In genomic region chr17:2945299-2945698, GRCh38 we compare ENCODE assay signal across 14 cellular contexts.
DNase-seq lines count a peak whose midpoint lies in the region; ATAC-seq lines count a peak whose summit lies in the region.
"Had no signal": no experiment of that assay in that cellular context is flagged by ENCODE, and none has a peak within 500 bp of the region (broad histone marks: within the 10 kb centered on the region; RNA-seq: fewer than 3 reads in every experiment).

No MANE protein-coding gene starts in this region.

- no peaks in the 10 kb centered on the region for H3K27me3 Mint-ChIP-seq in activated naive CD8-positive, alpha-beta T cell
- H3K27me3 Mint-ChIP-seq in activated naive CD8-positive, alpha-beta T cell treated with anti-CD3 and anti-CD28 coated beads for 36 hours = no peaks in the 10 kb centered on the region
- no peaks in the 10 kb centered on the region for H3K27me3 Mint-ChIP-seq in T-cell
- no peaks in the 10 kb centered on the region for H3K27me3 Mint-ChIP-seq in naive thymus-derived CD8-positive, alpha-beta T cell
- H3K27me3 Mint-ChIP-seq: B cell had no signal

- CTCF ChIA-PET in T-cell (lab: Charles Lee) = interaction anchor here in 1 of 2 donors (0.7 to 1.1 kb wide), 2 partner anchors 68 to 992 kb away, joined by 3 to 5 read pairs; no protein-coding TSS in a partner anchor

- H3K9me3 Mint-ChIP-seq in activated naive CD8-positive, alpha-beta T cell (ENCODE audit: low read depth) = no peaks in the 10 kb centered on the region
- no peaks in the 10 kb centered on the region for H3K9me3 Mint-ChIP-seq in activated naive CD8-positive, alpha-beta T cell treated with anti-CD3 and anti-CD28 coated beads for 36 hours
- H3K9me3 Mint-ChIP-seq in T-cell = no peaks in the 10 kb centered on the region
- no peaks in the 10 kb centered on the region for H3K9me3 Mint-ChIP-seq in naive thymus-derived CD8-positive, alpha-beta T cell
- H3K9me3 Mint-ChIP-seq: CD8-positive, alpha-beta memory T cell; IgD-negative memory B cell had no signal

- no peaks in the 10 kb centered on the region for H3K36me3 Mint-ChIP-seq in activated naive CD8-positive, alpha-beta T cell
- H3K36me3 Mint-ChIP-seq in activated naive CD8-positive, alpha-beta T cell treated with anti-CD3 and anti-CD28 coated beads for 36 hours = no peaks in the 10 kb centered on the region
- no peaks in the 10 kb centered on the region for H3K36me3 Mint-ChIP-seq in T-cell
- H3K36me3 Mint-ChIP-seq in naive thymus-derived CD8-positive, alpha-beta T cell = no peaks in the 10 kb centered on the region

- no peak overlapping the region for H3K27ac Mint-ChIP-seq in activated naive CD8-positive, alpha-beta T cell
- no peak overlapping the region for H3K27ac Mint-ChIP-seq in activated naive CD8-positive, alpha-beta T cell treated with anti-CD3 and anti-CD28 coated beads for 36 hours
- H3K27ac Mint-ChIP-seq in T-cell = peak overlapping the region; percentile 57 to 79
- H3K27ac Mint-ChIP-seq in naive thymus-derived CD8-positive, alpha-beta T cell = peak overlapping the region in 8 of 10 donors; percentile 4 to 39 (median 19)
- H3K27ac Mint-ChIP-seq: B cell, HFFc6, IgD-negative memory B cell had no signal

- DNase-seq in activated naive CD8-positive, alpha-beta T cell treated with anti-CD3 and anti-CD28 coated beads for 36 hours = no peak
- no peak for DNase-seq in T-cell
- peak in 3 of 10 donors; percentile 36 to 76 (median 70) for DNase-seq in naive thymus-derived CD8-positive, alpha-beta T cell
- no peak for DNase-seq in stimulated activated CD4-positive, alpha-beta T cell treated with anti-CD3 and anti-CD28 coated beads, Interleukin-12 subunit alpha, Interleukin-12 subunit beta, amount 100 ng/mL, for 4 hours
- DNase-seq: DND-41, GDM1, HCEC 1CT, HFFc6 had no signal

- ATAC-seq in T-cell (replicated peaks in 1 of 4) (peak; percentile 27 to 88 (median 56)), GM21423 (IDR thresholded peaks at IDR 0.05; ENCODE audit: unreplicated experiment) (no peak)
- peak; percentile 89 to 90 for ATAC-seq in naive thymus-derived CD8-positive, alpha-beta T cell
- ATAC-seq in activated CD4-positive, CD25-positive, alpha-beta regulatory T cell treated with anti-CD3 and anti-CD28 coated beads, Interleukin-2, amount 50 U/mL, for 24 hours = no peak

- POLR2A ChIA-PET in T-cell (lab: Charles Lee) = interaction anchor here in 1 of 2 donors (0.6 kb wide), 1 partner anchor 10 kb away, joined by 3 read pairs; no protein-coding TSS in a partner anchor
- POLR2A ChIA-PET in naive thymus-derived CD8-positive, alpha-beta T cell (lab: Charles Lee) = interaction anchor here (0.6 kb wide), 1 partner anchor 82 kb away, joined by 5 read pairs; no protein-coding TSS in a partner anchor

- H3K4me1 Mint-ChIP-seq in activated naive CD8-positive, alpha-beta T cell (ENCODE audit: low read depth) = peaks cover 28% of the 10 kb centered on the region
- peaks cover 24% of the 10 kb centered on the region for H3K4me1 Mint-ChIP-seq in activated naive CD8-positive, alpha-beta T cell treated with anti-CD3 and anti-CD28 coated beads for 36 hours
- peaks cover 35 to 46% (median 41%) of the 10 kb centered on the region in 3 donors for H3K4me1 Mint-ChIP-seq in T-cell
- H3K4me1 Mint-ChIP-seq in naive thymus-derived CD8-positive, alpha-beta T cell = peaks cover 16 to 42% (median 39%) of the 10 kb centered on the region in 4 donors
- H3K4me1 Mint-ChIP-seq: B cell had no signal

- peak overlapping the region; percentile 1 for H3K4me3 Mint-ChIP-seq in activated naive CD8-positive, alpha-beta T cell
- no peak overlapping the region for H3K4me3 Mint-ChIP-seq in activated naive CD8-positive, alpha-beta T cell treated with anti-CD3 and anti-CD28 coated beads for 36 hours
- peak overlapping the region in 1 of 3 donors; percentile 41 for H3K4me3 Mint-ChIP-seq in T-cell
- H3K4me3 Mint-ChIP-seq in naive thymus-derived CD8-positive, alpha-beta T cell = peak overlapping the region in 9 of 10 donors; percentile 1 to 79 (median 50)
- H3K4me3 Mint-ChIP-seq: B cell, HFFc6, IgD-negative memory B cell had no signal

Comparison
In these comparisons a context has a peak if more than half of its experiments do, and no peak if none do; other contexts are left out.
1. H3K27ac Mint-ChIP-seq: peak in T-cell (2 of 2) and naive thymus-derived CD8-positive, alpha-beta T cell (8 of 10); none in activated naive CD8-positive, alpha-beta T cell (single experiment) and activated naive CD8-positive, alpha-beta T cell treated with anti-CD3 and anti-CD28 coated beads for 36 hours (single experiment).
2. ATAC-seq: peak in T-cell (4 of 4) and naive thymus-derived CD8-positive, alpha-beta T cell (2 of 2); none in GM21423 (single experiment) and activated CD4-positive, CD25-positive, alpha-beta regulatory T cell treated with anti-CD3 and anti-CD28 coated beads, Interleukin-2, amount 50 U/mL, for 24 hours (0 of 2).